ENCODE assay signal across 16 cellular contexts in genomic region chr1:219432191-219432606, GRCh38.
"Had no signal": no experiment of that assay in that cellular context is flagged by ENCODE, and none has a peak within 500 bp of the region (broad histone marks: within the 10 kb centered on the region; RNA-seq: fewer than 3 reads in every experiment).

No MANE protein-coding gene starts in this region.

- FAIRE-seq: keratinocyte, TTC549 had no signal

- H3K9me3 Mint-ChIP-seq: activated naive CD8-positive, alpha-beta T cell treated with anti-CD3 and anti-CD28 coated beads for 36 hours; mesothelial cell of epicardium; stimulated activated memory B cell treated with anti-CD40 and anti-IgM and Interleukin-4, amounts not matched to agents 10 μg/mL and 1 μg/mL and 100 μg/mL, for 72 hours had no signal

- H3K4me1 ChIP-seq: colonic mucosa, gastroesophageal sphincter, right lobe of liver, tibial nerve had no signal

- H3K4me3 ChIP-seq: colonic mucosa, gastroesophageal sphincter, right lobe of liver, tibial nerve had no signal

- H3K27ac ChIP-seq: colonic mucosa, gastroesophageal sphincter, right lobe of liver, tibial nerve had no signal

- H3K27ac Mint-ChIP-seq: activated naive CD8-positive, alpha-beta T cell treated with anti-CD3 and anti-CD28 coated beads for 36 hours; stimulated activated memory B cell treated with anti-CD40 and anti-IgM and Interleukin-4, amounts not matched to agents 10 μg/mL and 1 μg/mL and 100 μg/mL, for 72 hours; T-helper 17 cell had no signal

- H3K36me3 Mint-ChIP-seq: activated naive CD8-positive, alpha-beta T cell treated with anti-CD3 and anti-CD28 coated beads for 36 hours; mesothelial cell of epicardium had no signal

- H3K27me3 ChIP-seq: colonic mucosa, gastroesophageal sphincter, right lobe of liver, tibial nerve had no signal

- H3K4me3 Mint-ChIP-seq: activated naive CD8-positive, alpha-beta T cell treated with anti-CD3 and anti-CD28 coated beads for 36 hours; mesothelial cell of epicardium; stimulated activated memory B cell treated with anti-CD40 and anti-IgM and Interleukin-4, amounts not matched to agents 10 μg/mL and 1 μg/mL and 100 μg/mL, for 72 hours; T-helper 17 cell had no signal

- H3K9me3 ChIP-seq: colonic mucosa, gastroesophageal sphincter, right lobe of liver, tibial nerve had no signal

- H3K4me1 Mint-ChIP-seq: activated naive CD8-positive, alpha-beta T cell treated with anti-CD3 and anti-CD28 coated beads for 36 hours; stimulated activated memory B cell treated with anti-CD40 and anti-IgM and Interleukin-4, amounts not matched to agents 10 μg/mL and 1 μg/mL and 100 μg/mL, for 72 hours; T-helper 17 cell had no signal

- DNase-seq: activated CD4-positive, alpha-beta T cell treated with anti-CD3 and anti-CD28 coated beads, Interleukin-2, amount 50 U/mL, for 4 hours; activated CD4-positive, CD25-positive, alpha-beta regulatory T cell; activated gamma-delta T cell treated with Interleukin-2 at 50 U/mL for 16 hours; activated naive CD8-positive, alpha-beta T cell treated with anti-CD3 and anti-CD28 coated beads for 36 hours; activated T-cell treated with anti-CD3 and anti-CD28 coated beads, Interleukin-2, amount 50 U/mL, for 48 hours; colonic mucosa; effector CD4-positive, alpha-beta T cell; right lobe of liver; T-helper 17 cell had no signal

- H3K27me3 Mint-ChIP-seq: activated naive CD8-positive, alpha-beta T cell treated with anti-CD3 and anti-CD28 coated beads for 36 hours; progenitor cell of endocrine pancreas; stimulated activated memory B cell treated with anti-CD40 and anti-IgM and Interleukin-4, amounts not matched to agents 10 μg/mL and 1 μg/mL and 100 μg/mL, for 72 hours had no signal

- H3K36me3 ChIP-seq: colonic mucosa, gastroesophageal sphincter, right lobe of liver, tibial nerve had no signal
